16 cellular contexts compared by ENCODE assay signal in genomic region chr4:142416121-142416520, GRCh38.
A peak's percentile ranks its signal among the peaks of the same experiment; 100 is the strongest.
DNase-seq lines count a peak whose midpoint lies in the region; ATAC-seq and TF ChIP-seq lines count a peak whose summit lies in the region.
"Had no signal": no experiment of that assay in that cellular context is flagged by ENCODE, and none has a peak within 500 bp of the region (broad histone marks: within the 10 kb centered on the region; RNA-seq: fewer than 3 reads in every experiment).

No MANE protein-coding gene starts in this region.

- peaks cover 13% of the 10 kb centered on the region for H3K4me1 ChIP-seq in neural progenitor cell
- H3K4me1 ChIP-seq: pancreas had no signal

- peak overlapping the region; percentile 76 for H3K4me3 Mint-ChIP-seq in activated naive CD8-positive, alpha-beta T cell treated with anti-CD3 and anti-CD28 coated beads, Interleukin-2, amount 10 ng/mL, durations not matched to agents 7 days and 5 days
- H3K4me3 Mint-ChIP-seq in type B pancreatic cell, result no peak overlapping the region
- no peak overlapping the region for H3K4me3 Mint-ChIP-seq in neural progenitor cell

- TF ChIP-seq CTCF in type B pancreatic cell (conservative IDR thresholded peaks at IDR 0.05) (no peak), neural progenitor cell (IDR thresholded peaks at IDR 0.05) (no peak)

- no peak overlapping the region for H3K27ac ChIP-seq in neural progenitor cell
- H3K27ac ChIP-seq: 22Rv1, pancreas had no signal

- no peaks in the 10 kb centered on the region for H3K9me3 ChIP-seq in neural progenitor cell (ENCODE audit: low read depth)
- H3K9me3 ChIP-seq: pancreas had no signal

- no peak for ATAC-seq in activated naive CD8-positive, alpha-beta T cell treated with anti-CD3 and anti-CD28 coated beads, Interleukin-2, amount 10 ng/mL, durations not matched to agents 7 days and 5 days (ENCODE audit: low read depth)
- ATAC-seq: HepG2 had no signal

- H3K36me3 Mint-ChIP-seq in activated naive CD8-positive, alpha-beta T cell treated with anti-CD3 and anti-CD28 coated beads, Interleukin-2, amount 10 ng/mL, durations not matched to agents 7 days and 5 days, result peaks cover 5% of the 10 kb centered on the region
- H3K36me3 Mint-ChIP-seq in type B pancreatic cell (no peaks in the 10 kb centered on the region), neural progenitor cell (no peaks in the 10 kb centered on the region)

- no peak overlapping the region for H3K4me3 ChIP-seq in neural progenitor cell
- H3K4me3 ChIP-seq: pancreas had no signal

- POLR2A ChIA-PET in activated naive CD8-positive, alpha-beta T cell treated with anti-CD3 and anti-CD28 coated beads, Interleukin-2, amount 10 ng/mL, durations not matched to agents 7 days and 5 days (lab: Charles Lee), result interaction anchor here (0.6 to 2.2 kb wide), 3 partner anchors 10 to 92 kb away, joined by 3 to 49 read pairs (median 4); no protein-coding TSS in a partner anchor

- peak overlapping the region; percentile 94 for H3K27ac Mint-ChIP-seq in activated naive CD8-positive, alpha-beta T cell treated with anti-CD3 and anti-CD28 coated beads, Interleukin-2, amount 10 ng/mL, durations not matched to agents 7 days and 5 days
- H3K27ac Mint-ChIP-seq in type B pancreatic cell (no peak overlapping the region), neural progenitor cell (no peak overlapping the region)

- H3K27me3 ChIP-seq in neural progenitor cell, result no peaks in the 10 kb centered on the region
- H3K27me3 ChIP-seq: pancreas had no signal

- no peaks in the 10 kb centered on the region for H3F3A ChIP-seq in neural progenitor cell (ENCODE audit: low read depth)

- H3K4me1 Mint-ChIP-seq in activated naive CD8-positive, alpha-beta T cell treated with anti-CD3 and anti-CD28 coated beads, Interleukin-2, amount 10 ng/mL, durations not matched to agents 7 days and 5 days, result peaks cover 27% of the 10 kb centered on the region
- H3K4me1 Mint-ChIP-seq in type B pancreatic cell (ENCODE audit: unreplicated experiment), result peaks cover 5% of the 10 kb centered on the region
- peaks cover 14% of the 10 kb centered on the region for H3K4me1 Mint-ChIP-seq in neural progenitor cell

- H3K9ac ChIP-seq in neural progenitor cell, result no peak overlapping the region

- no peaks in the 10 kb centered on the region for H3K36me3 ChIP-seq in neural progenitor cell
- H3K36me3 ChIP-seq: pancreas had no signal

- H2AFZ ChIP-seq in neural progenitor cell (replicated peaks), result no peak overlapping the region

- peaks cover 3% of the 10 kb centered on the region for H3K9me3 Mint-ChIP-seq in activated naive CD8-positive, alpha-beta T cell treated with anti-CD3 and anti-CD28 coated beads, Interleukin-2, amount 10 ng/mL, durations not matched to agents 7 days and 5 days
- H3K9me3 Mint-ChIP-seq in type B pancreatic cell, result no peaks in the 10 kb centered on the region
- no peaks in the 10 kb centered on the region for H3K9me3 Mint-ChIP-seq in neural progenitor cell

- H3K79me2 ChIP-seq in neural progenitor cell (ENCODE audit: low read depth), result no peaks in the 10 kb centered on the region

- no peaks in the 10 kb centered on the region for H4K20me1 ChIP-seq in neural progenitor cell (ENCODE audit: low read depth)

- H3K4me2 ChIP-seq in neural progenitor cell, result no peak overlapping the region

- no peaks in the 10 kb centered on the region for H3K27me3 Mint-ChIP-seq in activated naive CD8-positive, alpha-beta T cell treated with anti-CD3 and anti-CD28 coated beads, Interleukin-2, amount 10 ng/mL, durations not matched to agents 7 days and 5 days
- H3K27me3 Mint-ChIP-seq in type B pancreatic cell, result no peaks in the 10 kb centered on the region
- H3K27me3 Mint-ChIP-seq in neural progenitor cell (ENCODE audit: insufficient read depth, low read depth), result no peaks in the 10 kb centered on the region

- DNase-seq in NCI-H82 (lab: John Stamatoyannopoulos, UW), result peak; percentile 1
- DNase-seq in NCI-H82 treated with DMSO at 0.1 percent for 48 hours (lab: John Stamatoyannopoulos, UW; ENCODE audit: unreplicated experiment), result no peak
- DNase-seq in HS-5 (ENCODE audit: low read depth), result peak; percentile 32
- DNase-seq in activated naive CD8-positive, alpha-beta T cell treated with anti-CD3 and anti-CD28 coated beads, Interleukin-2, amount 10 ng/mL, durations not matched to agents 7 days and 5 days, result no peak
- peak; percentile 61 for DNase-seq in foreskin melanocyte
- no peak for DNase-seq in type B pancreatic cell (ENCODE audit: extremely low spot score, unreplicated experiment)
- DNase-seq in NCI-H2081 (lab: John Stamatoyannopoulos, UW), result no peak
- DNase-seq in neural progenitor cell (ENCODE audit: low spot score), result no peak
- DNase-seq: activated T-cell treated with anti-CD3 and anti-CD28 coated beads, Interleukin-2, amount 50 U/mL, for 1 hour; cerebellar nuclear complex; mesendoderm; NCI-H1105; NCI-H510A; pancreas had no signal

Comparison
In these comparisons a context has a peak if more than half of its experiments do, and no peak if none do; other contexts are left out.
1. DNase-seq: peak in NCI-H82 (single experiment), HS-5 (single experiment) and foreskin melanocyte (single experiment); none in NCI-H82 treated with DMSO at 0.1 percent for 48 hours (single experiment), activated naive CD8-positive, alpha-beta T cell treated with anti-CD3 and anti-CD28 coated beads, Interleukin-2, amount 10 ng/mL, durations not matched to agents 7 days and 5 days (single experiment), type B pancreatic cell (single experiment), NCI-H2081 (0 of 2) and neural progenitor cell (single experiment).